ENCODE assay signal across 2 cellular contexts in the genomic region with DNA sequence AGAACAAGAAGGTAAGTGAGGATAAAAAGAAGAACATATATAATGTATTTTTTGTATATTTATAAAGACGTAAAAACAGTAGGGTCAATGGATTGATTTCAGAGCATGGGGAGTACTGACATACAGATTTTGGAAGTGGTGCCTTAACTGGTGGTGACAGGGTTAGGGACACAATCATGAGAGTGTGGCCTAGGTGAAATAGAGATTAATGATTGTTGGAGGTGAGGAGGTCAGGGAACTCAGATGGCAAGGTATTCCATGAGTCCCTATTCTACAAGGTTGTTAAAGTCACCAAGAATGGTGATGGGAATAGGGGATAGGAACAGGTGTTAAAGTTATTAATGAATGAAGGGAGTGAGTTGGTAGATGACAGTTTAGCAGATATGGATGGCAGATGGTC.
TF ChIP-seq lines count a peak whose summit lies in the region.

No MANE protein-coding gene starts in this region.

TF ChIP-seq in liver, 16 proteins besides CTCF, POLR2A, EP300 and RAD21 (continued from another document):
- TF ChIP-seq SP1 (IDR thresholded peaks at IDR 0.05): no peak
- TF ChIP-seq HNF4G (IDR thresholded peaks at IDR 0.05): no peak
- TF ChIP-seq, protein P1, sequence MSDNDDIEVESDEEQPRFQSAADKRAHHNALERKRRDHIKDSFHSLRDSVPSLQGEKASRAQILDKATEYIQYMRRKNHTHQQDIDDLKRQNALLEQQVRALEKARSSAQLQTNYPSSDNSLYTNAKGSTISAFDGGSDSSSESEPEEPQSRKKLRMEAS (IDR thresholded peaks at IDR 0.05): no peak
- TF ChIP-seq, protein P2, sequence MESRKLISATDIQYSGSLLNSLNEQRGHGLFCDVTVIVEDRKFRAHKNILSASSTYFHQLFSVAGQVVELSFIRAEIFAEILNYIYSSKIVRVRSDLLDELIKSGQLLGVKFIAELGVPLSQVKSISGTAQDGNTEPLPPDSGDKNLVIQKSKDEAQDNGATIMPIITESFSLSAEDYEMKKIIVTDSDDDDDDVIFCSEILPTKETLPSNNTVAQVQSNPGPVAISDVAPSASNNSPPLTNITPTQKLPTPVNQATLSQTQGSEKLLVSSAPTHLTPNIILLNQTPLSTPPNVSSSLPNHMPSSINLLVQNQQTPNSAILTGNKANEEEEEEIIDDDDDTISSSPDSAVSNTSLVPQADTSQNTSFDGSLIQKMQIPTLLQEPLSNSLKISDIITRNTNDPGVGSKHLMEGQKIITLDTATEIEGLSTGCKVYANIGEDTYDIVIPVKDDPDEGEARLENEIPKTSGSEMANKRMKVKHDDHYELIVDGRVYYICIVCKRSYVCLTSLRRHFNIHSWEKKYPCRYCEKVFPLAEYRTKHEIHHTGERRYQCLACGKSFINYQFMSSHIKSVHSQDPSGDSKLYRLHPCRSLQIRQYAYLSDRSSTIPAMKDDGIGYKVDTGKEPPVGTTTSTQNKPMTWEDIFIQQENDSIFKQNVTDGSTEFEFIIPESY (IDR thresholded peaks at IDR 0.05): no peak
- no peak for TF ChIP-seq EGR1 (IDR thresholded peaks at IDR 0.05; ENCODE audit: low read depth in 2 of 2)
- TF ChIP-seq YY1 (IDR thresholded peaks at IDR 0.05): no peak
- TF ChIP-seq NR2F2 (IDR thresholded peaks at IDR 0.05): peak; percentile 38
- no peak for TF ChIP-seq TAF1 (conservative IDR thresholded peaks at IDR 0.05)
- TF ChIP-seq, protein P3, sequence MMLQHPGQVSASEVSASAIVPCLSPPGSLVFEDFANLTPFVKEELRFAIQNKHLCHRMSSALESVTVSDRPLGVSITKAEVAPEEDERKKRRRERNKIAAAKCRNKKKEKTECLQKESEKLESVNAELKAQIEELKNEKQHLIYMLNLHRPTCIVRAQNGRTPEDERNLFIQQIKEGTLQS (IDR thresholded peaks at IDR 0.05): no peak
- no peak for TF ChIP-seq GABPA (IDR thresholded peaks at IDR 0.05 in 1 of 2, conservative IDR thresholded peaks at IDR 0.05 in 1 of 2)
- TF ChIP-seq, protein P4, sequence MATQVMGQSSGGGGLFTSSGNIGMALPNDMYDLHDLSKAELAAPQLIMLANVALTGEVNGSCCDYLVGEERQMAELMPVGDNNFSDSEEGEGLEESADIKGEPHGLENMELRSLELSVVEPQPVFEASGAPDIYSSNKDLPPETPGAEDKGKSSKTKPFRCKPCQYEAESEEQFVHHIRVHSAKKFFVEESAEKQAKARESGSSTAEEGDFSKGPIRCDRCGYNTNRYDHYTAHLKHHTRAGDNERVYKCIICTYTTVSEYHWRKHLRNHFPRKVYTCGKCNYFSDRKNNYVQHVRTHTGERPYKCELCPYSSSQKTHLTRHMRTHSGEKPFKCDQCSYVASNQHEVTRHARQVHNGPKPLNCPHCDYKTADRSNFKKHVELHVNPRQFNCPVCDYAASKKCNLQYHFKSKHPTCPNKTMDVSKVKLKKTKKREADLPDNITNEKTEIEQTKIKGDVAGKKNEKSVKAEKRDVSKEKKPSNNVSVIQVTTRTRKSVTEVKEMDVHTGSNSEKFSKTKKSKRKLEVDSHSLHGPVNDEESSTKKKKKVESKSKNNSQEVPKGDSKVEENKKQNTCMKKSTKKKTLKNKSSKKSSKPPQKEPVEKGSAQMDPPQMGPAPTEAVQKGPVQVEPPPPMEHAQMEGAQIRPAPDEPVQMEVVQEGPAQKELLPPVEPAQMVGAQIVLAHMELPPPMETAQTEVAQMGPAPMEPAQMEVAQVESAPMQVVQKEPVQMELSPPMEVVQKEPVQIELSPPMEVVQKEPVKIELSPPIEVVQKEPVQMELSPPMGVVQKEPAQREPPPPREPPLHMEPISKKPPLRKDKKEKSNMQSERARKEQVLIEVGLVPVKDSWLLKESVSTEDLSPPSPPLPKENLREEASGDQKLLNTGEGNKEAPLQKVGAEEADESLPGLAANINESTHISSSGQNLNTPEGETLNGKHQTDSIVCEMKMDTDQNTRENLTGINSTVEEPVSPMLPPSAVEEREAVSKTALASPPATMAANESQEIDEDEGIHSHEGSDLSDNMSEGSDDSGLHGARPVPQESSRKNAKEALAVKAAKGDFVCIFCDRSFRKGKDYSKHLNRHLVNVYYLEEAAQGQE (IDR thresholded peaks at IDR 0.05): no peak
- no peak for TF ChIP-seq HNF4A (conservative IDR thresholded peaks at IDR 0.05)
- no peak for TF ChIP-seq FOXA1 (IDR thresholded peaks at IDR 0.05)

TF ChIP-seq in HepG2, 621 proteins besides CTCF, POLR2A, EP300 and RAD21 (continued from another document):
- no peak for TF ChIP-seq PCBP1 (IDR thresholded peaks at IDR 0.05; ENCODE audit: borderline replicate concordance, low read depth, low read length)
- TF ChIP-seq KDM3A (CRISPR knock-in tag; IDR thresholded peaks at IDR 0.05; ENCODE audit: low read depth): no peak
- TF ChIP-seq ZFP37 (CRISPR knock-in tag; IDR thresholded peaks at IDR 0.05; ENCODE audit: borderline replicate concordance): no peak
- TF ChIP-seq, protein P5, sequence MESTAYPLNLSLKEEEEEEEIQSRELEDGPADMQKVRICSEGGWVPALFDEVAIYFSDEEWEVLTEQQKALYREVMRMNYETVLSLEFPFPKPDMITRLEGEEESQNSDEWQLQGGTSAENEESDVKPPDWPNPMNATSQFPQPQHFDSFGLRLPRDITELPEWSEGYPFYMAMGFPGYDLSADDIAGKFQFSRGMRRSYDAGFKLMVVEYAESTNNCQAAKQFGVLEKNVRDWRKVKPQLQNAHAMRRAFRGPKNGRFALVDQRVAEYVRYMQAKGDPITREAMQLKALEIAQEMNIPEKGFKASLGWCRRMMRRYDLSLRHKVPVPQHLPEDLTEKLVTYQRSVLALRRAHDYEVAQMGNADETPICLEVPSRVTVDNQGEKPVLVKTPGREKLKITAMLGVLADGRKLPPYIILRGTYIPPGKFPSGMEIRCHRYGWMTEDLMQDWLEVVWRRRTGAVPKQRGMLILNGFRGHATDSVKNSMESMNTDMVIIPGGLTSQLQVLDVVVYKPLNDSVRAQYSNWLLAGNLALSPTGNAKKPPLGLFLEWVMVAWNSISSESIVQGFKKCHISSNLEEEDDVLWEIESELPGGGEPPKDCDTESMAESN (CRISPR knock-in tag; conservative IDR thresholded peaks at IDR 0.05): no peak
- TF ChIP-seq TOE1 (CRISPR knock-in tag; IDR thresholded peaks at IDR 0.05): no peak
- TF ChIP-seq, protein P6, sequence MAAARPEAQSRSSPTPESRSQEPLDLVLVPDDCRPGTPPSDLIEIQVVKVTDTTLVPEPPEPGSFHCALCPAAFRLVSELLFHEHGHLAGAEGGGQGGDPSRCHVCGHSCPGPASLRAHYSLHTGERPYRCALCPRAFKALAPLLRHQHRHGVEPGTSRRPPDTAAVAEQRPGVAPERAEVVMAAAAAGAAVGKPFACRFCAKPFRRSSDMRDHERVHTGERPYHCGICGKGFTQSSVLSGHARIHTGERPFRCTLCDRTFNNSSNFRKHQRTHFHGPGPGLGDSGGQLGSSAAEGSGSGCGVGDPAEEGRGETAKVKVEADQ (CRISPR knock-in tag; IDR thresholded peaks at IDR 0.05; ENCODE audit: borderline replicate concordance): no peak
- no peak for TF ChIP-seq ZNF781 (CRISPR knock-in tag; IDR thresholded peaks at IDR 0.05; ENCODE audit: borderline replicate concordance, not compliant biosample characterization)
- TF ChIP-seq ZNF441 (CRISPR knock-in tag; IDR thresholded peaks at IDR 0.05; ENCODE audit: borderline replicate concordance): no peak
- no peak for TF ChIP-seq RFX1 (IDR thresholded peaks at IDR 0.05)
- TF ChIP-seq U2AF1 (optimal IDR thresholded peaks at IDR 0.05; ENCODE audit: low read depth, low read length): no peak
- no peak for TF ChIP-seq GATAD1 (CRISPR knock-in tag; IDR thresholded peaks at IDR 0.05)
- TF ChIP-seq, protein P7, sequence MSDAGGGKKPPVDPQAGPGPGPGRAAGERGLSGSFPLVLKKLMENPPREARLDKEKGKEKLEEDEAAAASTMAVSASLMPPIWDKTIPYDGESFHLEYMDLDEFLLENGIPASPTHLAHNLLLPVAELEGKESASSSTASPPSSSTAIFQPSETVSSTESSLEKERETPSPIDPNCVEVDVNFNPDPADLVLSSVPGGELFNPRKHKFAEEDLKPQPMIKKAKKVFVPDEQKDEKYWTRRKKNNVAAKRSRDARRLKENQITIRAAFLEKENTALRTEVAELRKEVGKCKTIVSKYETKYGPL (CRISPR knock-in tag; IDR thresholded peaks at IDR 0.05): no peak
- TF ChIP-seq HNF4A (CRISPR knock-in tag; IDR thresholded peaks at IDR 0.05): no peak
- no peak for TF ChIP-seq ZNF225 (CRISPR knock-in tag; IDR thresholded peaks at IDR 0.05)
- no peak for TF ChIP-seq ZMYM4 (CRISPR knock-in tag; IDR thresholded peaks at IDR 0.05)
- TF ChIP-seq ZNF33B (CRISPR knock-in tag; IDR thresholded peaks at IDR 0.05): no peak
- no peak for TF ChIP-seq ZBTB20 (CRISPR knock-in tag; IDR thresholded peaks at IDR 0.05; ENCODE audit: borderline replicate concordance, low read depth)
- TF ChIP-seq ZSCAN21 (CRISPR knock-in tag; IDR thresholded peaks at IDR 0.05; ENCODE audit: borderline replicate concordance): no peak
